Comparison of ENCODE assay signal across 8 cellular contexts in the genomic region with DNA sequence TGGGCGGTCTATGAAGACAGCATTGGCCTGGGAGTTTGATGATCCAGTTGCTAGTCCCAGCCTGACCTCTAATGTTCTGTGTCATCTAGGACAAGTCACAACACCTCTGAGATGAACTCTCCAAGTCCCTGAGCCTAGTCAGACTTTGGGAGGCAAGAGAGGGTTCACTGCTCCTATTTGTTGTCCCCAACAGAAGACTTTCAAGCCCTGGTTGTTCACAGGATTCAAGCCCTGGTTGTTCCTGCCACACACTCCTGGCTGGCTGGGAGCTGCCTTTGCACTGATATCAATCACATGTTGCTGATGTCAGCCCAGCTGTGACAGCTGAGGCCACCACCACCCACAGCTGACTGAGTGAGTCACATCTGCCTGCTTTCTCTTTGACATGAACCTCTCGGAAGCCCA.
A peak's percentile ranks its signal among the peaks of the same experiment; 100 is the strongest.
DNase-seq lines count a peak whose midpoint lies in the region; ATAC-seq lines count a peak whose summit lies in the region.

No MANE protein-coding gene starts in this region.

- peaks cover 0 to 10% (median 9%) of the 10 kb centered on the region in 3 donors for H3K27me3 Mint-ChIP-seq in immature natural killer cell (ENCODE audit: low read depth in 3 of 3)

- H3K36me3 Mint-ChIP-seq in immature natural killer cell: peaks cover 0 to 3% (median 0%) of the 10 kb centered on the region in 3 donors

- peaks cover 11 to 15% of the 10 kb centered on the region in 2 donors for H3K4me1 Mint-ChIP-seq in immature natural killer cell

- H3K4me3 Mint-ChIP-seq in immature natural killer cell: no peak overlapping the region

- no peaks in the 10 kb centered on the region for H3K9me3 Mint-ChIP-seq in immature natural killer cell

- ATAC-seq in GM18502 (IDR thresholded peaks at IDR 0.05; ENCODE audit: poor library complexity, unreplicated experiment) (peak; percentile 99), HG02571 (IDR thresholded peaks at IDR 0.05; ENCODE audit: unreplicated experiment) (peak; percentile 100)

- DNase-seq in NCI-H510A (lab: John Stamatoyannopoulos, UW) (peak; percentile 12), immature natural killer cell (peak in 2 of 3 donors; percentile 12 to 26), cerebellar nuclear complex (lab: John Stamatoyannopoulos, UW) (no peak), cerebellum (ENCODE audit: low spot score) (no peak)
- peak; percentile 37 for DNase-seq in activated T-helper 9 cell treated with anti-CD3 and anti-CD28 coated beads, Interleukin-2, amount 50 U/mL, for 16 hours (ENCODE audit: low read depth)
- DNase-seq in stimulated activated CD4-positive, alpha-beta T cell treated with anti-CD3 and anti-CD28 coated beads, Interleukin-1b, Interleukin-23, amount 100 ng/mL, for 48 hours: peak; percentile 77

- peak overlapping the region in 2 of 6 donors; percentile 29 to 62 for H3K27ac Mint-ChIP-seq in immature natural killer cell

Comparison
In these comparisons a context has a peak if more than half of its experiments do, and no peak if none do; other contexts are left out.
1. DNase-seq: peak in NCI-H510A (single experiment), activated T-helper 9 cell treated with anti-CD3 and anti-CD28 coated beads, Interleukin-2, amount 50 U/mL, for 16 hours (single experiment), immature natural killer cell (2 of 3) and stimulated activated CD4-positive, alpha-beta T cell treated with anti-CD3 and anti-CD28 coated beads, Interleukin-1b, Interleukin-23, amount 100 ng/mL, for 48 hours (single experiment); none in cerebellar nuclear complex (0 of 2) and cerebellum (single experiment).